ENCODE assay signal across 26 cellular contexts in the genomic region with DNA sequence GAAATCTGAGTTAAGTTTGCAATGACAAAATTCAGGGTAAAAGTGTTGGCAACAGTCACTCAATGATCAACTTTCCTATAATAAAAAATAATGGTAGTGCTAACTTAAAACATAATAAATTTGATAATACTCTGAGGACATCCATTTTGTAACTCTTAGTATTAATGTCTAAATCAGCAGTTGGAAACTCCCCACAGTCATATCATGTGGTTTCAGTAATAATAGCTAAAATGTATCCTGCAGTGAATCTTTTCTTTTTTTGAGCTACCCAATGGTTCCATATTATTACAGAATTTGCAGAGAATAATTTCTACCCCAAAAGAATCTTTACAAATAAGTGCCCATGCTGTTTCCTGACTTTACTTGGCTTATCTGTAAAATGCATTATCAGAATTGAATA.
DNase-seq lines count a peak whose midpoint lies in the region; ATAC-seq and TF ChIP-seq lines count a peak whose summit lies in the region.
"Had no signal": no experiment of that assay in that cellular context is flagged by ENCODE, and none has a peak within 500 bp of the region (broad histone marks: within the 10 kb centered on the region; RNA-seq: fewer than 3 reads in every experiment).

No MANE protein-coding gene starts in this region.

- 0 out of 2 replicates have a peak, but pooled peaks cover 4% of the 10 kb centered on the region for H3K9me3 ChIP-seq in SK-N-MC (ENCODE audit: low read depth, low read length)
- H3K9me3 ChIP-seq: breast epithelium, spleen had no signal

- no peak for DNase-seq in T-helper 2 cell treated with Interferon-gamma antibody and Interleukin-4, amounts not matched to agents 5 μg/mL and 100 μg/mL, for 36 hours (ENCODE audit: low spot score)
- DNase-seq in T-helper 2 cell (no peak), SK-N-MC (ENCODE audit: low read depth, low spot score) (no peak), SW480 (ENCODE audit: low spot score) (no peak), foreskin keratinocyte (no peak), NCI-H1436 (lab: John Stamatoyannopoulos, UW) (no peak)
- no peak for DNase-seq in natural killer cell treated with Interleukin-12 subunit alpha and Interleukin-12 subunit beta and Interleukin-15 and Interleukin-18, amount 100 ng/mL, for 72 hours (ENCODE audit: low spot score)
- DNase-seq: activated naive CD4-positive, alpha-beta T cell; activated T-cell treated with anti-CD3 and anti-CD28 coated beads, Interleukin-2, amount 50 U/mL, for 24 hours; CD8-positive, alpha-beta T cell; effector CD4-positive, alpha-beta T cell; GOT3; IMR-90; mesenchymal stem cell; NCI-H1105 treated with DMSO at 0.1 percent for 48 hours; NCI-H2029; NCI-H526 treated with DMSO at 0.1 percent for 48 hours; posterior cingulate gyrus; right cardiac atrium; SHP77 treated with DMSO at 0.1 percent for 48 hours; spleen; stimulated activated CD4-positive, alpha-beta T cell treated with anti-CD3 and anti-CD28 coated beads, Interleukin-2, amount 100 ng/mL, for 48 hours had no signal

- H3K4me1 Mint-ChIP-seq in T-helper 2 cell treated with Interferon-gamma antibody and Interleukin-4, amounts not matched to agents 5 μg/mL and 100 μg/mL, for 36 hours (ENCODE audit: low read depth), result peaks cover 67% of the 10 kb centered on the region
- peaks cover 39 to 61% of the 10 kb centered on the region in 2 donors for H3K4me1 Mint-ChIP-seq in natural killer cell treated with Interleukin-12 subunit alpha and Interleukin-12 subunit beta and Interleukin-15 and Interleukin-18, amount 100 ng/mL, for 72 hours (ENCODE audit: low read depth in 2 of 2)

- peaks cover 46% of the 10 kb centered on the region for H3K36me3 Mint-ChIP-seq in T-helper 2 cell treated with Interferon-gamma antibody and Interleukin-4, amounts not matched to agents 5 μg/mL and 100 μg/mL, for 36 hours (ENCODE audit: low read depth)
- H3K36me3 Mint-ChIP-seq in natural killer cell treated with Interleukin-12 subunit alpha and Interleukin-12 subunit beta and Interleukin-15 and Interleukin-18, amount 100 ng/mL, for 72 hours, result peaks cover 5% of the 10 kb centered on the region
- H3K36me3 Mint-ChIP-seq: CD8-positive, alpha-beta T cell had no signal

- H3K27me3 ChIP-seq in foreskin keratinocyte, result no peaks in the 10 kb centered on the region
- H3K27me3 ChIP-seq: breast epithelium, spleen had no signal

- peak overlapping the region; percentile 11; the same call in 1 of the 2 replicates for H3K4me3 ChIP-seq in SK-N-MC
- H3K4me3 ChIP-seq: breast epithelium, spleen had no signal

- H3K4me1 ChIP-seq in foreskin keratinocyte, result peaks cover 12% of the 10 kb centered on the region
- H3K4me1 ChIP-seq: breast epithelium had no signal

- no peaks in the 10 kb centered on the region for H3K27me3 Mint-ChIP-seq in T-helper 2 cell treated with Interferon-gamma antibody and Interleukin-4, amounts not matched to agents 5 μg/mL and 100 μg/mL, for 36 hours (ENCODE audit: low read depth)
- no peaks in the 10 kb centered on the region for H3K27me3 Mint-ChIP-seq in natural killer cell treated with Interleukin-12 subunit alpha and Interleukin-12 subunit beta and Interleukin-15 and Interleukin-18, amount 100 ng/mL, for 72 hours
- H3K27me3 Mint-ChIP-seq: activated T-cell treated with anti-CD3 and anti-CD28 coated beads, Interleukin-2, amount 50 U/mL, for 24 hours had no signal

- peak overlapping the region; percentile 25; the same call in 1 of the 2 replicates for H3K27ac ChIP-seq in SK-N-MC
- H3K27ac ChIP-seq in foreskin keratinocyte, result no peak overlapping the region
- H3K27ac ChIP-seq: breast epithelium had no signal

- ATAC-seq in GM18502 (IDR thresholded peaks at IDR 0.05; ENCODE audit: poor library complexity, unreplicated experiment), result peak; percentile 26
- ATAC-seq in natural killer cell treated with Interleukin-12 subunit alpha and Interleukin-12 subunit beta and Interleukin-15 and Interleukin-18, amount 100 ng/mL, for 72 hours, result no peak
- no peak for ATAC-seq in foreskin keratinocyte
- ATAC-seq: CD8-positive, alpha-beta T cell; left lobe of liver; Panc1; right cardiac atrium had no signal

- H3K4me3 Mint-ChIP-seq in T-helper 2 cell treated with Interferon-gamma antibody and Interleukin-4, amounts not matched to agents 5 μg/mL and 100 μg/mL, for 36 hours, result peak overlapping the region; percentile 12
- peak overlapping the region; percentile 73 for H3K4me3 Mint-ChIP-seq in natural killer cell treated with Interleukin-12 subunit alpha and Interleukin-12 subunit beta and Interleukin-15 and Interleukin-18, amount 100 ng/mL, for 72 hours
- H3K4me3 Mint-ChIP-seq: activated T-cell treated with anti-CD3 and anti-CD28 coated beads, Interleukin-2, amount 50 U/mL, for 24 hours; CD8-positive, alpha-beta T cell had no signal

- no peak overlapping the region for H3K9ac ChIP-seq in SK-N-MC (ENCODE audit: insufficient read length)

- H3K36me3 ChIP-seq in SK-N-MC (ENCODE audit: insufficient read depth, low read length), result peaks cover 73% of the 10 kb centered on the region
- H3K36me3 ChIP-seq: breast epithelium, spleen had no signal

- no peak for TF ChIP-seq CTCF in foreskin keratinocyte (conservative IDR thresholded peaks at IDR 0.05)

- no peaks in the 10 kb centered on the region for H3K9me3 Mint-ChIP-seq in T-helper 2 cell treated with Interferon-gamma antibody and Interleukin-4, amounts not matched to agents 5 μg/mL and 100 μg/mL, for 36 hours
- no peaks in the 10 kb centered on the region for H3K9me3 Mint-ChIP-seq in natural killer cell treated with Interleukin-12 subunit alpha and Interleukin-12 subunit beta and Interleukin-15 and Interleukin-18, amount 100 ng/mL, for 72 hours
- H3K9me3 Mint-ChIP-seq: activated T-cell treated with anti-CD3 and anti-CD28 coated beads, Interleukin-2, amount 50 U/mL, for 24 hours; CD8-positive, alpha-beta T cell had no signal

- no peak overlapping the region for H3K27ac Mint-ChIP-seq in T-helper 2 cell treated with Interferon-gamma antibody and Interleukin-4, amounts not matched to agents 5 μg/mL and 100 μg/mL, for 36 hours
- peak overlapping the region; percentile 70 to 84 for H3K27ac Mint-ChIP-seq in natural killer cell treated with Interleukin-12 subunit alpha and Interleukin-12 subunit beta and Interleukin-15 and Interleukin-18, amount 100 ng/mL, for 72 hours
- H3K27ac Mint-ChIP-seq: activated T-cell treated with anti-CD3 and anti-CD28 coated beads, Interleukin-2, amount 50 U/mL, for 24 hours; CD8-positive, alpha-beta T cell had no signal
